Comparison of ENCODE assay signal across 16 cellular contexts in the genomic region with DNA sequence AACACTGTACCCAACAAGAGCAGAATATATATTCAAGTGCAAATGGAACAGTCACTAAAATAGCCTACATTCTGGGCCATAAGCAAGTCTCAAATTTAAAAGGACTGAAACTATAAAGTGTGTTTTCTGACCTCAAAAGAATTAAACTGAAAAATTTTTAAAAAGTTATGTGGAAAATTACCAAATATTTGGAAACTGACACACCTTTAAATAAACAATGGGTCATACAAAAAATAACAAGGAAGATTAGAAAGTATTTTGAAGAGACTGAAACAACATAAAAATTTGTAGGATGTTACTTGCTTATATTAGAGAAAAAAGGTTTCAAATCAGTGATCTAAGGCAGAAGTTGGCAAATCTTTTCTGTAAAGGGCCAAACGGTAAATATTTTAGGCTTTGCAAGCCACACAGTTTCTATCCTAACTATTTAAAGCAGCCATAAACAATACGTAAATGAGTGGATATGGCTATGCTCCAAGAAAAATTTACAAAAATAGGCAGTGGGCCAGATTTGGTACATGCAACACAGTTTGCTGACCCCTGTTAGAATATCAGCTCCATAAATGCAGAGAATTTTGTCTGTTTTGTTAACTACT.
DNase-seq lines count a peak whose midpoint lies in the region; ATAC-seq and TF ChIP-seq lines count a peak whose summit lies in the region.
"Had no signal": no experiment of that assay in that cellular context is flagged by ENCODE, and none has a peak within 500 bp of the region (broad histone marks: within the 10 kb centered on the region; RNA-seq: fewer than 3 reads in every experiment).

No MANE protein-coding gene starts in this region.

- H3K27ac Mint-ChIP-seq in MCF 10A (ENCODE audit: low read depth, unreplicated experiment) (peak overlapping the region; percentile 91), T-cell (no peak overlapping the region)
- H3K27ac Mint-ChIP-seq: activated T-helper 17 cell treated with anti-CD3 and anti-CD28 coated beads, Interleukin-2, amount 50 U/mL, for 72 hours; naive thymus-derived CD8-positive, alpha-beta T cell had no signal

- 71 to 80% (median 75%) methylated on average over 2 of the region's 2 CpGs for WGBS in spleen, 5 donors

- BruUV-seq in MCF 10A (replicated peaks; lab: Mats Ljungman, UMichigan): no TSS peak

- H3K36me3 ChIP-seq in breast epithelium (no peaks in the 10 kb centered on the region), adipocyte (ENCODE audit: control insufficient read depth, insufficient read depth, low read length, severe bottlenecking) (no peaks in the 10 kb centered on the region), spleen (peaks cover 0 to 43% (median 8%) of the 10 kb centered on the region in 6 donors)

- intact Hi-C loops in MCF 10A (cut with micrococcal nuclease): no loop called here
- intact Hi-C loops in breast epithelium (cut with DNase I; ENCODE audit: low total_unique reads): no loop called here
- intact Hi-C loops in spleen (cut with DNase I; ENCODE audit: low total_unique reads): no loop called here

- CTCF ChIA-PET in MCF 10A (lab: Yijun Ruan, JAX) (interaction anchor here (0.6 kb wide), 1 partner anchor 49 kb away, joined by 3 read pairs; no protein-coding TSS in a partner anchor), T-cell (lab: Charles Lee) (no interaction called here)

- H3K27me3 Mint-ChIP-seq in MCF 10A (ENCODE audit: insufficient read depth, unreplicated experiment) (no peaks in the 10 kb centered on the region), T-cell (no peaks in the 10 kb centered on the region)
- H3K27me3 Mint-ChIP-seq: activated T-helper 17 cell treated with anti-CD3 and anti-CD28 coated beads, Interleukin-2, amount 50 U/mL, for 72 hours; naive thymus-derived CD8-positive, alpha-beta T cell had no signal

- H3K4me1 ChIP-seq in breast epithelium: no peaks in the 10 kb centered on the region
- peaks cover 17% of the 10 kb centered on the region for H3K4me1 ChIP-seq in adipocyte (ENCODE audit: control insufficient read depth, insufficient read depth, low read length)
- H3K4me1 ChIP-seq in spleen: peaks cover 0 to 3% (median 0%) of the 10 kb centered on the region in 6 donors

- H3K9ac ChIP-seq in adipocyte (ENCODE audit: low read length): no peak overlapping the region

- H3K4me1 Mint-ChIP-seq in MCF 10A (ENCODE audit: insufficient read depth, unreplicated experiment) (peaks cover 25% of the 10 kb centered on the region), T-cell (peaks cover 6 to 10% (median 8%) of the 10 kb centered on the region in 3 donors)

- no peaks in the 10 kb centered on the region for H3K27me3 ChIP-seq in breast epithelium
- H3K27me3 ChIP-seq in adipocyte (replicated peaks; ENCODE audit: control insufficient read depth, insufficient read depth, low read length): no peaks in the 10 kb centered on the region
- H3K27me3 ChIP-seq in spleen (replicated peaks in 1 of 7): no peaks in the 10 kb centered on the region
- H3K27me3 ChIP-seq: esophagus squamous epithelium had no signal

- H3K9me3 ChIP-seq in breast epithelium: no peaks in the 10 kb centered on the region
- H3K9me3 ChIP-seq in adipocyte (ENCODE audit: control insufficient read depth, low read length): no peaks in the 10 kb centered on the region
- no peaks in the 10 kb centered on the region for H3K9me3 ChIP-seq in spleen
- H3K9me3 ChIP-seq: esophagus squamous epithelium had no signal

- no peak overlapping the region for H3K27ac ChIP-seq in breast epithelium
- no peak overlapping the region for H3K27ac ChIP-seq in spleen
- H3K27ac ChIP-seq: esophagus squamous epithelium had no signal

- POLR2A ChIA-PET in MCF 10A (lab: Yijun Ruan, JAX): interaction anchor here (0.5 kb wide), 1 partner anchor 1569 kb away, joined by 3 read pairs; no protein-coding TSS in a partner anchor
- POLR2A ChIA-PET in T-cell (lab: Charles Lee): no interaction called here

- DNase-seq in MCF 10A (ENCODE audit: unreplicated experiment): peak; percentile 61
- no peak for DNase-seq in breast epithelium (ENCODE audit: low spot score in 2 of 2)
- DNase-seq in adipocyte (ENCODE audit: low read depth): peak; percentile 83
- peak; percentile 25 to 56 for DNase-seq in foreskin fibroblast
- no peak for DNase-seq in T-cell
- DNase-seq in spleen: no peak
- DNase-seq: activated CD4-positive, alpha-beta T cell treated with anti-CD3 and anti-CD28 coated beads for 4 hours; AML-193; central memory CD4-positive, alpha-beta T cell; esophagus squamous epithelium; islet precursor cell; naive thymus-derived CD8-positive, alpha-beta T cell; small intestine had no signal

- H3K4me3 ChIP-seq in breast epithelium: no peak overlapping the region
- H3K4me3 ChIP-seq in adipocyte (ENCODE audit: low read length): no peak overlapping the region
- no peak overlapping the region for H3K4me3 ChIP-seq in foreskin fibroblast (ENCODE audit: low read depth in 1 of 2, low read length in 2 of 2)
- no peak overlapping the region for H3K4me3 ChIP-seq in spleen
- H3K4me3 ChIP-seq: esophagus squamous epithelium had no signal

- H3K9me3 Mint-ChIP-seq in MCF 10A (ENCODE audit: unreplicated experiment): no peaks in the 10 kb centered on the region
- H3K9me3 Mint-ChIP-seq in T-cell: no peaks in the 10 kb centered on the region
- H3K9me3 Mint-ChIP-seq: activated T-helper 17 cell treated with anti-CD3 and anti-CD28 coated beads, Interleukin-2, amount 50 U/mL, for 72 hours; naive thymus-derived CD8-positive, alpha-beta T cell had no signal

- ATAC-seq in GM21529 (IDR thresholded peaks at IDR 0.05; ENCODE audit: unreplicated experiment) (no peak), T-cell (replicated peaks in 1 of 4) (no peak), GM19328 (IDR thresholded peaks at IDR 0.05; ENCODE audit: unreplicated experiment) (no peak)
- ATAC-seq: activated T-helper 17 cell treated with anti-CD3 and anti-CD28 coated beads, Interleukin-2, amount 50 U/mL, for 72 hours; naive thymus-derived CD8-positive, alpha-beta T cell had no signal

- TF ChIP-seq CTCF in MCF 10A (IDR thresholded peaks at IDR 0.05; ENCODE audit: unreplicated experiment) (no peak), breast epithelium (IDR thresholded peaks at IDR 0.05) (no peak), foreskin fibroblast (IDR thresholded peaks at IDR 0.05; ENCODE audit: low read depth, low read length) (no peak), spleen (IDR thresholded peaks at IDR 0.05 in 8 of 11, conservative IDR thresholded peaks at IDR 0.05 in 3 of 11) (no peak)

- no peak for TF ChIP-seq POLR2A in breast epithelium (IDR thresholded peaks at IDR 0.05)
- no peak for TF ChIP-seq POLR2A in spleen (IDR thresholded peaks at IDR 0.05)

- H3K4me3 Mint-ChIP-seq in MCF 10A (ENCODE audit: unreplicated experiment) (peak overlapping the region; percentile 24), T-cell (no peak overlapping the region)
- H3K4me3 Mint-ChIP-seq: activated T-helper 17 cell treated with anti-CD3 and anti-CD28 coated beads, Interleukin-2, amount 50 U/mL, for 72 hours; naive thymus-derived CD8-positive, alpha-beta T cell had no signal

- H3K36me3 Mint-ChIP-seq in MCF 10A (ENCODE audit: insufficient read depth, unreplicated experiment) (peaks cover 4% of the 10 kb centered on the region), T-cell (peaks cover 46% of the 10 kb centered on the region)

Comparison
In these comparisons a context has a peak if more than half of its experiments do, and no peak if none do; other contexts are left out.
1. DNase-seq: peak in MCF 10A (single experiment), adipocyte (single experiment) and foreskin fibroblast (2 of 2); none in breast epithelium (0 of 2), T-cell (0 of 34) and spleen (single experiment).